ENCODE assay signal across 1 cellular context in genomic region chr1:29200905-29201594, GRCh38.
TF ChIP-seq lines count a peak whose summit lies in the region.

No MANE protein-coding gene starts in this region.

TF ChIP-seq in K562, 482 proteins besides CTCF, POLR2A, EP300 and RAD21:
- TF ChIP-seq MTA3 (IDR thresholded peaks at IDR 0.05; ENCODE audit: borderline replicate concordance) (no peak), FOSL1 (tag; conservative IDR thresholded peaks at IDR 0.05) (peak; percentile 55), SPI1 (IDR thresholded peaks at IDR 0.05; ENCODE audit: borderline replicate concordance, low read depth, low read length) (peak; percentile 75; the same call in 1 of the 2 replicates), SOX6 (IDR thresholded peaks at IDR 0.05) (peak; percentile 53; the same call in 1 of the 2 replicates)
